In the genomic region with DNA sequence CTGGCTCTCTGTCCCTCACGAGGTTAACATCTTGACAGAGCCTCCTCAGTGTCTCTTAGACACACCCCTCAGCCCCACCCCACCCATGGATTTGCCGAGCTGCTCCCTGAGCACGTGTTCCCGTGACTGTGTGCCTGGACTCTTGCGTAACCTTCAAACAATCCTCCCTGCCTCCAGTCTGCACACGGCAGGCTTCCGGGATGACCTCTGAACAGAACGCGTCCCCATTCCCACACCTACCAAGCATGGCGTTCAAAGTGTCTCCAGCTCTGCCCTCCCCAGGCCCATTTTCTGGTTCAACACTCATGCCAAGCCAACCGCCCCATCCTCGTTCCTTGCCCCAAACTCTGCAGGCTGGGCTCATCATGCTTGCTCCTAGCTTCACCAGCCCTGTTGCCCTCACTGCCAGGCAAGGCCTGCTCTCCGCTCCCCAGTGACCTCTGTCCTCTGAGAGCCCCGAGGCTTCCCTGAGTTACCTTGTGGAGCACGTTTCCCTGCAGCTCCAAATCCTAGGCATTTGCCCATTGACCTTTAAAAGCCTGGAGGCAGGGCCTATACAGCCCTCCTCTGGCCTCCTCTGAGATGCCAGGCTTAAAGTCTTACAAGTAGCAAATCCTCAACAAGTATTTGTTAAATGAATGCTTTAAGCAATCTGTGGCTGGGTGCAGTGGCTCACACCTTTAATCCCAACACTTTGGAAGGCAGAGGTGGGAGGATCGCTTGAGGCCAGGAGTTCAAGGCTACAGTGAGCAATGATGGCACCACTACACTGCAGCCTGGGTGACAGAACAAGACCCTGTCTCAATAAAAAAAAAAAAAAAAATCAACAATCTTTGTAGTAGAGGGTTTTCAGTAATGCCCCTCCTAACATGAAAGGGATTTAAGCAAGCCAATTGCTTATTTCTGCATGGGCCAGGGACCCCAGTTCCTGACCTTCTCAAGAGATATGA, we compare ENCODE assay signal across 1 cellular context.
TF ChIP-seq lines count a peak whose summit lies in the region.

No MANE protein-coding gene starts in this region.

TF ChIP-seq in IMR-90, 13 proteins besides CTCF, POLR2A, EP300 and RAD21:
- no peak for TF ChIP-seq RFX5 (IDR thresholded peaks at IDR 0.05; ENCODE audit: low read depth, low read length)
- TF ChIP-seq MXI1 (IDR thresholded peaks at IDR 0.05; ENCODE audit: borderline replicate concordance, low read depth, low read length): no peak
- TF ChIP-seq, protein P1, sequence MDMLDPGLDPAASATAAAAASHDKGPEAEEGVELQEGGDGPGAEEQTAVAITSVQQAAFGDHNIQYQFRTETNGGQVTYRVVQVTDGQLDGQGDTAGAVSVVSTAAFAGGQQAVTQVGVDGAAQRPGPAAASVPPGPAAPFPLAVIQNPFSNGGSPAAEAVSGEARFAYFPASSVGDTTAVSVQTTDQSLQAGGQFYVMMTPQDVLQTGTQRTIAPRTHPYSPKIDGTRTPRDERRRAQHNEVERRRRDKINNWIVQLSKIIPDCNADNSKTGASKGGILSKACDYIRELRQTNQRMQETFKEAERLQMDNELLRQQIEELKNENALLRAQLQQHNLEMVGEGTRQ (IDR thresholded peaks at IDR 0.05; ENCODE audit: low read depth, low read length): no peak
- peak; percentile 82 for TF ChIP-seq CEBPB (IDR thresholded peaks at IDR 0.05; ENCODE audit: low read depth, low read length)
